In the genomic region with DNA sequence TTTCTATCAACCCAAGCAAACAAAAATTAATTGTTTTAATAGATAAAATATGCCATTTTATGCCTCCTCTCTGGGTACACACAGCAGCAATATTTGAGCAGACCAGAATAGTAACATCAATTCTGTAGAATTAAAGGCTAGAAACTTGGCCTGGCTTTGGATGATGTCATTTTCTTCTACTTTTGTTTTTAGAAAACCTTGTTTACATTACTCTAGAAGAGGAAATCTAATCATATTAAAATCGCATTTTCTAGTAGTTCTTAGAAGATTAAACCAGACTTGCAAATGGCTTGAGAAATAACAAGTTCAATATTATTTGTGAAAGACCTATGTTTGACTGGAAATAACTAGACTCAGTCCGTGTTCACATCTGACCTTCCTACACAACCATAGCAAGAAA, we compare ENCODE assay signal across 30 cellular contexts.
"Had no signal": no experiment of that assay in that cellular context is flagged by ENCODE, and none has a peak within 500 bp of the region (broad histone marks: within the 10 kb centered on the region; RNA-seq: fewer than 3 reads in every experiment).

No MANE protein-coding gene starts in this region.

- ATAC-seq: activated naive CD8-positive, alpha-beta T cell treated with anti-CD3 and anti-CD28 coated beads, Interleukin-2, amount 50 U/mL, for 24 hours; gastrocnemius medialis; left colon; pancreas; stimulated activated effector memory CD8-positive, alpha-beta T cell treated with anti-CD3 and anti-CD28 coated beads, Interleukin-12 subunit alpha, Interleukin-12 subunit beta, amount 100 ng/mL, for 72 hours; upper lobe of right lung had no signal

- H3K36me3 Mint-ChIP-seq: mesothelial cell of epicardium; stimulated activated effector memory CD8-positive, alpha-beta T cell treated with anti-CD3 and anti-CD28 coated beads, Interleukin-12 subunit alpha, Interleukin-12 subunit beta, amount 100 ng/mL, for 72 hours had no signal

- H3K4me1 ChIP-seq: colonic mucosa, pancreas, prostate gland had no signal

- H3K27ac ChIP-seq: colonic mucosa, dorsolateral prefrontal cortex, gastrocnemius medialis, pancreas, prostate gland, sigmoid colon, thyroid gland, upper lobe of right lung had no signal

- H3K4me3 ChIP-seq: colonic mucosa, dorsolateral prefrontal cortex, gastrocnemius medialis, pancreas, prostate gland, sigmoid colon, thyroid gland, upper lobe of right lung had no signal

- H3K4me1 Mint-ChIP-seq: central memory CD8-positive, alpha-beta T cell had no signal

- H3K27ac Mint-ChIP-seq: activated CD4-positive, alpha-beta memory T cell treated with anti-CD3 and anti-CD28 coated beads, Interleukin-2, amount 10 ng/mL, durations not matched to agents 7 days and 5 days; activated naive CD4-positive, alpha-beta T cell treated with anti-CD3 and anti-CD28 coated beads, Interleukin-2, amount 50 U/mL, for 24 hours; activated naive CD8-positive, alpha-beta T cell treated with anti-CD3 and anti-CD28 coated beads, Interleukin-2, amount 50 U/mL, for 24 hours; activated T-cell treated with anti-CD3 and anti-CD28 coated beads, Interleukin-2, amount 50 U/mL, for 24 hours; mesothelial cell of epicardium; stimulated activated effector memory CD8-positive, alpha-beta T cell treated with anti-CD3 and anti-CD28 coated beads, Interleukin-12 subunit alpha, Interleukin-12 subunit beta, amount 100 ng/mL, for 72 hours; stimulated activated naive CD8-positive, alpha-beta T cell treated with anti-CD3 and anti-CD28 coated beads, Interleukin-15, Interleukin-2, amounts not matched to agents 100 ng/mL and 50 ng/mL, for 24 hours had no signal

- H3K27me3 ChIP-seq: colonic mucosa, dorsolateral prefrontal cortex, gastrocnemius medialis, pancreas, sigmoid colon, thyroid gland, upper lobe of right lung had no signal

- H3K9me3 Mint-ChIP-seq: activated naive CD8-positive, alpha-beta T cell treated with anti-CD3 and anti-CD28 coated beads, Interleukin-2, amount 50 U/mL, for 24 hours; central memory CD8-positive, alpha-beta T cell; stimulated activated effector memory CD8-positive, alpha-beta T cell treated with anti-CD3 and anti-CD28 coated beads, Interleukin-12 subunit alpha, Interleukin-12 subunit beta, amount 100 ng/mL, for 72 hours had no signal

- H3K36me3 ChIP-seq: colonic mucosa, gastrocnemius medialis, pancreas, prostate gland, sigmoid colon, thyroid gland, upper lobe of right lung had no signal

- DNase-seq: activated CD4-positive, alpha-beta memory T cell treated with anti-CD3 and anti-CD28 coated beads, Interleukin-2, amount 10 ng/mL, durations not matched to agents 7 days and 5 days; activated CD4-positive, alpha-beta T cell treated with anti-CD3 and anti-CD28 coated beads for 48 hours; activated CD4-positive, CD25-positive, alpha-beta regulatory T cell; activated CD8-positive, alpha-beta memory T cell treated with anti-CD3 and anti-CD28 coated beads, Interleukin-2, amount 50 U/mL, for 48 hours; activated naive CD8-positive, alpha-beta T cell treated with anti-CD3 and anti-CD28 coated beads, Interleukin-2, amount 50 U/mL, for 24 hours; activated T-cell treated with anti-CD3 and anti-CD28 coated beads, Interleukin-2, amount 50 U/mL, for 24 hours; colonic mucosa; dorsolateral prefrontal cortex; effector memory CD4-positive, alpha-beta T cell; gastrocnemius medialis; head of caudate nucleus; hippocampal formation; kidney; left colon; naive B cell; pancreas; retina; sigmoid colon; small intestine; stimulated activated CD4-positive, alpha-beta T cell treated with anti-CD3 and anti-CD28 coated beads, Interleukin-4, amount 100 ng/mL, for 24 hours; substantia nigra; T-helper 1 cell; thyroid gland; upper lobe of right lung had no signal

- H3K9me3 ChIP-seq: colonic mucosa, gastrocnemius medialis, pancreas, prostate gland, sigmoid colon, thyroid gland, upper lobe of right lung had no signal

- H3K27me3 Mint-ChIP-seq: activated CD4-positive, alpha-beta memory T cell treated with anti-CD3 and anti-CD28 coated beads, Interleukin-2, amount 10 ng/mL, durations not matched to agents 7 days and 5 days; activated naive CD4-positive, alpha-beta T cell treated with anti-CD3 and anti-CD28 coated beads, Interleukin-2, amount 50 U/mL, for 24 hours; activated T-cell treated with anti-CD3 and anti-CD28 coated beads, Interleukin-2, amount 50 U/mL, for 24 hours; central memory CD8-positive, alpha-beta T cell; stimulated activated naive CD8-positive, alpha-beta T cell treated with anti-CD3 and anti-CD28 coated beads, Interleukin-15, Interleukin-2, amounts not matched to agents 100 ng/mL and 50 ng/mL, for 24 hours had no signal

- H3K4me3 Mint-ChIP-seq: activated CD4-positive, alpha-beta memory T cell treated with anti-CD3 and anti-CD28 coated beads, Interleukin-2, amount 10 ng/mL, durations not matched to agents 7 days and 5 days; activated naive CD4-positive, alpha-beta T cell treated with anti-CD3 and anti-CD28 coated beads, Interleukin-2, amount 50 U/mL, for 24 hours; activated naive CD8-positive, alpha-beta T cell treated with anti-CD3 and anti-CD28 coated beads, Interleukin-2, amount 50 U/mL, for 24 hours; activated T-cell treated with anti-CD3 and anti-CD28 coated beads, Interleukin-2, amount 50 U/mL, for 24 hours; central memory CD8-positive, alpha-beta T cell; mesothelial cell of epicardium; naive B cell; stimulated activated effector memory CD8-positive, alpha-beta T cell treated with anti-CD3 and anti-CD28 coated beads, Interleukin-12 subunit alpha, Interleukin-12 subunit beta, amount 100 ng/mL, for 72 hours; stimulated activated naive CD8-positive, alpha-beta T cell treated with anti-CD3 and anti-CD28 coated beads, Interleukin-15, Interleukin-2, amounts not matched to agents 100 ng/mL and 50 ng/mL, for 24 hours had no signal
